1 cellular context compared by ENCODE assay signal in the genomic region with DNA sequence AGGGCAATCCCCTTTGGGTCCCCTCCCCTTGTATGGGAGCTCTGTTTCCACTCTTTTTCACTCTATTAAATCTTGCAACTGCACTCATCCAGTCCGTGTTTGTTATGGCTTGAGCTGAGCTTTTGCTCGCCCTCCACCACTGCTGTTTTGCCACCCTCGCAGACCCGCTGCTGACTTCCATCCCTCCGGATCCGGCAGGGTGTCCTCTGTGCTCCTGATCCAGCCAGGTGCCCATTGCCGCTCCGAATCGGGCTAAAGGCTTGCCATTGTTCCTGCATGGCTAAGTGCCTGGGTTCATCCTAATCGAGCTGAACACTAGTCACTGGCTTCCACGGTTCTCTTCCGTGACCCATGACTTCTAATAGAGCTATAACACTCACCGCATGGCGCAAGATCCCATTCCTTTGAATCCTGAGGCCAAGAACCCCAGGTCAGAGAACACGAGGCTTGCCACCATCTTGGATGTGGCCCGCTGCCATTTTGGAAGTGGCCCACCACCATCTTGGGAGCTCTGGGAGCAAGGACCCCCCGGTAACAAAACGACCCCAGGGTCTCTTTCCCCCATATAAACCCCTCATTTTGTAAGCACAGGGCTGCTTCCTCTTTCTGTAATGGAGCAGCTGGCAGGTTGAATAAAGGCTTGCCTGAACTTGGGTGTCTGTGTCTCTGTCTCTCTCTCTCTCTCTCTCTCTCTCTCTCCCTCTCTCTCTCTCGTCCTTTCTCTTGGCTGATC.
TF ChIP-seq lines count a peak whose summit lies in the region.

No MANE protein-coding gene starts in this region.

TF ChIP-seq in K562, 482 proteins besides CTCF, POLR2A, EP300 and RAD21 (continued from another document):
- TF ChIP-seq ZBTB9 (CRISPR knock-in tag; IDR thresholded peaks at IDR 0.05) (0 out of 2 replicates have a peak, but pooled peaks have one; percentile 46), ZNF311 (CRISPR knock-in tag; IDR thresholded peaks at IDR 0.05) (peak; percentile 86), DMBX1 (CRISPR knock-in tag; IDR thresholded peaks at IDR 0.05; ENCODE audit: borderline replicate concordance) (peak; percentile 88; the same call in 1 of the 2 replicates)
TF ChIP-seq in K562: peak in this region for 29.
